ENCODE assay signal across 9 cellular contexts in genomic region chr19:54030895-54031586, GRCh38. TPM values are rescaled to one million over a fixed set of nuclear protein-coding genes. Genes with fewer than 3 reads are reported as not detected.
DNase-seq lines count a peak whose midpoint lies in the region; ATAC-seq, FAIRE-seq and TF ChIP-seq lines count a peak whose summit lies in the region.
"Had no signal": no experiment of that assay in that cellular context is flagged by ENCODE, and none has a peak within 500 bp of the region (broad histone marks: within the 10 kb centered on the region; RNA-seq: fewer than 3 reads in every experiment).

No MANE protein-coding gene starts in this region.

- peaks cover 14% of the 10 kb centered on the region for H3K27me3 Mint-ChIP-seq in neural progenitor cell (ENCODE audit: insufficient read depth, low read depth)

- no peak overlapping the region for H3K4me3 Mint-ChIP-seq in neural progenitor cell

- peak; percentile 66 for ATAC-seq in K562

- H3K4me2 ChIP-seq in K562 (ENCODE audit: insufficient read depth, low read length), result 0 out of 2 replicates have a peak overlapping the region, but pooled peaks have one; percentile 29
- no peak overlapping the region for H3K4me2 ChIP-seq in neural progenitor cell

- H3K9me1 ChIP-seq in K562 (ENCODE audit: control insufficient read depth, insufficient read depth, low read length), result no peaks in the 10 kb centered on the region

- H3K36me3 ChIP-seq in MG63 (no peaks in the 10 kb centered on the region), K562 (ENCODE audit: control insufficient read depth, insufficient read depth, low read length) (no peaks in the 10 kb centered on the region), neural progenitor cell (no peaks in the 10 kb centered on the region)

- peak; percentile 35 for FAIRE-seq in K562 (lab: Jason Lieb, UNC)

- CTCF ChIA-PET in K562 (lab: Yijun Ruan, JAX; ENCODE audit: low intra/inter-chr PET ratio), result interaction anchor here (0.6 to 2.9 kb wide), 2 partner anchors 189 to 236 kb away, joined by 4 to 18 read pairs; no protein-coding TSS in a partner anchor

- H3K4me1 ChIP-seq in K562 (replicated peaks in 1 of 2; ENCODE audit: control insufficient read depth in 2 of 2, insufficient read depth in 2 of 2, low read length in 2 of 2), result peaks cover 3% of the 10 kb centered on the region in 2 experiments; a peak in 1 of 5 replicates
- H3K4me1 ChIP-seq in neural progenitor cell, result peaks cover 12% of the 10 kb centered on the region

- H3K9me3 ChIP-seq in MG63 (no peaks in the 10 kb centered on the region), K562 (replicated peaks; ENCODE audit: control insufficient read depth, insufficient read depth, low read depth, low read length) (no peaks in the 10 kb centered on the region), neural progenitor cell (ENCODE audit: low read depth) (no peaks in the 10 kb centered on the region)

- no peak for TF ChIP-seq EP300 in K562 (IDR thresholded peaks at IDR 0.05; ENCODE audit: low read length)

- peak; percentile 7 to 49; a peak in 2 of 4 replicates for TF ChIP-seq RAD21 in K562 (CRISPR knock-in tag; conservative IDR thresholded peaks at IDR 0.05 in 1 of 2, IDR thresholded peaks at IDR 0.05 in 1 of 2)

- TF ChIP-seq POLR2A in K562 (conservative IDR thresholded peaks at IDR 0.05), result no peak

- H3K4me3 ChIP-seq in MG63 (peak overlapping the region; percentile 35), K562 (no peak overlapping the region), neural progenitor cell (no peak overlapping the region)

- H3F3A ChIP-seq in neural progenitor cell (ENCODE audit: low read depth), result peaks cover 26% of the 10 kb centered on the region

- POLR2A ChIA-PET in K562 (lab: Yijun Ruan, JAX), result interaction anchor here (0.7 kb wide), 1 partner anchor 203 kb away, joined by 3 read pairs; no protein-coding TSS in a partner anchor

- H4K20me1 ChIP-seq in K562 (replicated peaks; ENCODE audit: control insufficient read depth, insufficient read depth, low read length) (no peaks in the 10 kb centered on the region), neural progenitor cell (ENCODE audit: low read depth) (no peaks in the 10 kb centered on the region)

- H3K79me2 ChIP-seq in K562 (ENCODE audit: control insufficient read depth, insufficient read depth, low read length) (no peaks in the 10 kb centered on the region), neural progenitor cell (ENCODE audit: low read depth) (no peaks in the 10 kb centered on the region)

- no peak overlapping the region for H3K9ac ChIP-seq in K562 (ENCODE audit: insufficient read depth in 1 of 2, low read depth in 2 of 2, low read length in 2 of 2)
- no peak overlapping the region for H3K9ac ChIP-seq in neural progenitor cell

- peaks cover 2% of the 10 kb centered on the region for H3K36me3 Mint-ChIP-seq in neural progenitor cell

- H3K9me3 Mint-ChIP-seq in neural progenitor cell, result peaks cover 3% of the 10 kb centered on the region

- WGBS in K562 (ENCODE audit: insufficient coverage, low coverage, missing lambda C conversion rate), result 3% methylated on average over 13 of the region's 13 CpGs

- no peak overlapping the region for H3K27ac Mint-ChIP-seq in neural progenitor cell

- no peak overlapping the region for H3K27ac ChIP-seq in K562 (ENCODE audit: extremely low read depth, low read depth, low read length)
- no peak overlapping the region for H3K27ac ChIP-seq in neural progenitor cell

- intact Hi-C loops in K562 (cut with micrococcal nuclease), result loop anchor here (5.0 kb wide), 1 partner anchor 239 kb away; no protein-coding TSS in a partner anchor

- H2AFZ ChIP-seq in K562 (ENCODE audit: low read depth, low read length) (0 out of 2 replicates have a peak overlapping the region, but pooled peaks have one; percentile 39), neural progenitor cell (replicated peaks) (no peak overlapping the region)

- H3K27me3 ChIP-seq in MG63, result no peaks in the 10 kb centered on the region
- no peaks in the 10 kb centered on the region; a peak in 1 of 5 replicates for H3K27me3 ChIP-seq in K562 (ENCODE audit: control insufficient read depth in 2 of 2, insufficient read depth in 2 of 2, low read length in 2 of 2)
- no peaks in the 10 kb centered on the region for H3K27me3 ChIP-seq in neural progenitor cell

- in situ Hi-C loops in K562 (cut with MboI), result no loop called here

- DNase-seq in EH (ENCODE audit: low read depth) (peak; percentile 32), MG63 (no peak), K562 (ENCODE audit: extremely low read depth in 1 of 4, low spot score in 3 of 4) (peak; percentile 10 to 40 (median 14)), neural progenitor cell (ENCODE audit: low spot score) (no peak), GM19238 (ENCODE audit: insufficient read length, low spot score) (no peak), NCI-H2107 (lab: John Stamatoyannopoulos, UW) (no peak)
- no peak for DNase-seq in activated CD4-positive, alpha-beta T cell treated with anti-CD3 and anti-CD28 coated beads, Interleukin-2, amount 50 U/mL, for 4 hours
- no peak for DNase-seq in central memory CD4-positive, alpha-beta T cell
- DNase-seq: head of caudate nucleus had no signal

- H3K4me1 Mint-ChIP-seq in neural progenitor cell, result peaks cover 15% of the 10 kb centered on the region

- no TSS peak for BruUV-seq in K562 (replicated peaks; lab: Mats Ljungman, UMichigan)

- TF ChIP-seq CTCF in K562 (IDR thresholded peaks at IDR 0.05 in 2 of 3, conservative IDR thresholded peaks at IDR 0.05 in 1 of 3; ENCODE audit: insufficient read depth in 2 of 3, low read depth in 1 of 3, low read length in 3 of 3) (peak; percentile 46 to 63 (median 59); a peak in 4 of 6 replicates), neural progenitor cell (IDR thresholded peaks at IDR 0.05) (peak; percentile 48)

RNA-seq across cellular contexts. Expression of gene VSTM1, which starts 32.7 kb away (rescaled TPM):
- total RNA-seq in MG63 (2014; rRNA removed; shearing (Covaris generic); ENCODE audit: low replicate concordance), result not detected in 2 replicates
- total RNA-seq in K562 (2011; cell fraction: chromatin; rRNA removed; ENCODE audit: low replicate concordance), result not detected in 2 replicates
- not detected in 2 replicates for total RNA-seq in K562 (2011; cell fraction: nucleolus; rRNA removed)
- total RNA-seq in K562 (2011; cell fraction: nucleoplasm; rRNA removed), result not detected in 2 replicates
- not detected in 2 replicates for total RNA-seq in K562 (2014; rRNA removed)
- not detected in 2 replicates for total RNA-seq in K562 (2014; rRNA removed; fragmentation: Illumina TruSeq; extraction: Trizol)
- total RNA-seq in K562 (2015; rRNA removed; fragmentation: Illumina TruSeq; extraction: Trizol), result not detected in 2 replicates
- total RNA-seq in K562 (2021), result not detected in 2 replicates
- polyA plus RNA-seq in K562 (2011; rRNA removed), result not detected in 2 replicates
- not detected in 2 replicates for polyA plus RNA-seq in K562 (2011; cell fraction: cytosol; rRNA removed)
- not detected in 2 replicates for polyA plus RNA-seq in K562 (2011; cell fraction: nucleus; rRNA removed)
- polyA plus RNA-seq in K562 (2012), result not detected in 2 replicates
- polyA plus RNA-seq in K562 (2014; fragmentation: Illumina TruSeq; extraction: Trizol), result not detected in 2 replicates
- polyA plus RNA-seq in K562 (2014; fragmentation: Nextera tagmentation; extraction: Ambion mirVana), result not detected
- polyA plus RNA-seq in K562 (2014; rRNA removed), result not detected in 2 replicates
- not detected in 2 replicates for polyA minus RNA-seq in K562 (2011; rRNA and poly(A)+ RNA removed)
- polyA minus RNA-seq in K562 (2011; cell fraction: cytosol; rRNA and poly(A)+ RNA removed), result not detected in 2 replicates
- polyA minus RNA-seq in K562 (2011; cell fraction: nucleus; rRNA and poly(A)+ RNA removed), result not detected in 2 replicates
- 0.12 TPM in 1 of 2 replicates, not detected in the other for total RNA-seq in neural progenitor cell (ENCODE audit: low replicate concordance)

RNA-seq across cellular contexts. Expression of gene CACNG6, which starts 39.6 kb away (rescaled TPM):
- 0.43 TPM in 1 of 2 replicates, not detected in the other for total RNA-seq in MG63 (2014; rRNA removed; shearing (Covaris generic); ENCODE audit: low replicate concordance)
- total RNA-seq in K562 (2011; cell fraction: chromatin; rRNA removed; ENCODE audit: low replicate concordance), result not detected in 2 replicates
- not detected in 2 replicates for total RNA-seq in K562 (2011; cell fraction: nucleolus; rRNA removed)
- not detected in 2 replicates for total RNA-seq in K562 (2011; cell fraction: nucleoplasm; rRNA removed)
- total RNA-seq in K562 (2014; rRNA removed) (not detected in 2 replicates), K562 (2014; rRNA removed; fragmentation: Illumina TruSeq; extraction: Trizol) (not detected in 2 replicates), K562 (2015; rRNA removed; fragmentation: Illumina TruSeq; extraction: Trizol) (not detected in 2 replicates), K562 (2021) (not detected in 2 replicates), neural progenitor cell (ENCODE audit: low replicate concordance) (1.0 TPM in 1 of 2 replicates, not detected in the other)
- polyA plus RNA-seq in K562 (2011; rRNA removed) (not detected in 2 replicates), K562 (2014; fragmentation: Illumina TruSeq; extraction: Trizol) (not detected in 2 replicates), K562 (2014; fragmentation: Nextera tagmentation; extraction: Ambion mirVana) (not detected), K562 (2014; rRNA removed) (not detected in 2 replicates)
- polyA plus RNA-seq in K562 (2011; cell fraction: cytosol; rRNA removed), result not detected in 2 replicates
- polyA plus RNA-seq in K562 (2011; cell fraction: nucleus; rRNA removed), result not detected in 2 replicates
- polyA plus RNA-seq in K562 (2012), result not detected in 2 replicates
- polyA minus RNA-seq in K562 (2011; rRNA and poly(A)+ RNA removed), result not detected in 2 replicates
- not detected in 2 replicates for polyA minus RNA-seq in K562 (2011; cell fraction: cytosol; rRNA and poly(A)+ RNA removed)
- not detected in 2 replicates for polyA minus RNA-seq in K562 (2011; cell fraction: nucleus; rRNA and poly(A)+ RNA removed)

RNA-seq across cellular contexts. Expression of gene TARM1, which starts 50.1 kb away (rescaled TPM):
- not detected in 2 replicates for total RNA-seq in MG63 (2014; rRNA removed; shearing (Covaris generic); ENCODE audit: low replicate concordance)
- not detected in 2 replicates for total RNA-seq in K562 (2011; cell fraction: chromatin; rRNA removed; ENCODE audit: low replicate concordance)
- not detected in 2 replicates for total RNA-seq in K562 (2011; cell fraction: nucleolus; rRNA removed)
- total RNA-seq in K562 (2011; cell fraction: nucleoplasm; rRNA removed), result not detected in 2 replicates
- not detected in 2 replicates for total RNA-seq in K562 (2014; rRNA removed)
- total RNA-seq in K562 (2014; rRNA removed; fragmentation: Illumina TruSeq; extraction: Trizol), result not detected in 2 replicates
- not detected in 2 replicates for total RNA-seq in K562 (2015; rRNA removed; fragmentation: Illumina TruSeq; extraction: Trizol)
- total RNA-seq in K562 (2021), result not detected in 2 replicates
- not detected in 2 replicates for polyA plus RNA-seq in K562 (2011; rRNA removed)
- polyA plus RNA-seq in K562 (2011; cell fraction: cytosol; rRNA removed), result not detected in 2 replicates
- not detected in 2 replicates for polyA plus RNA-seq in K562 (2011; cell fraction: nucleus; rRNA removed)
- not detected in 2 replicates for polyA plus RNA-seq in K562 (2012)
- polyA plus RNA-seq in K562 (2014; fragmentation: Illumina TruSeq; extraction: Trizol), result not detected in 2 replicates
- polyA plus RNA-seq in K562 (2014; fragmentation: Nextera tagmentation; extraction: Ambion mirVana), result not detected
- polyA plus RNA-seq in K562 (2014; rRNA removed), result not detected in 2 replicates
- polyA minus RNA-seq in K562 (2011; rRNA and poly(A)+ RNA removed), result not detected in 2 replicates
- polyA minus RNA-seq in K562 (2011; cell fraction: cytosol; rRNA and poly(A)+ RNA removed), result not detected in 2 replicates
- not detected in 2 replicates for polyA minus RNA-seq in K562 (2011; cell fraction: nucleus; rRNA and poly(A)+ RNA removed)
- total RNA-seq in neural progenitor cell (ENCODE audit: low replicate concordance), result not detected in 2 replicates

Comparison
In these comparisons a context has a peak if more than half of its experiments do, and no peak if none do; other contexts are left out.
1. DNase-seq: peak in EH (single experiment) and K562 (4 of 4); none in MG63 (single experiment), neural progenitor cell (single experiment), activated CD4-positive, alpha-beta T cell treated with anti-CD3 and anti-CD28 coated beads, Interleukin-2, amount 50 U/mL, for 4 hours (0 of 2), GM19238 (single experiment), NCI-H2107 (single experiment) and central memory CD4-positive, alpha-beta T cell (single experiment).